ENCODE assay signal across 29 cellular contexts in genomic region chr5:143723159-143723558, GRCh38.
"Had no signal": no experiment of that assay in that cellular context is flagged by ENCODE, and none has a peak within 500 bp of the region (broad histone marks: within the 10 kb centered on the region; RNA-seq: fewer than 3 reads in every experiment).

No MANE protein-coding gene starts in this region.

- H3K9me3 ChIP-seq: suprapubic skin, testis, thoracic aorta, thyroid gland, upper lobe of right lung, vagina had no signal

- FAIRE-seq: urothelium cell line had no signal

- H3K27me3 ChIP-seq: stomach, suprapubic skin, testis, thyroid gland, tibial artery, tibial nerve, transverse colon, upper lobe of left lung, upper lobe of right lung, uterus, vagina had no signal

- H3K4me1 ChIP-seq: stomach, suprapubic skin, testis, thyroid gland, tibial artery, tibial nerve, transverse colon, upper lobe of left lung, upper lobe of right lung, uterus, vagina had no signal

- ATAC-seq: stimulated activated memory B cell treated with anti-CD40 and anti-IgM and Interleukin-4, amounts not matched to agents 10 μg/mL and 1 μg/mL and 100 μg/mL, for 72 hours; stimulated activated naive B cell treated with anti-CD40 and anti-IgM and Interleukin-4, amounts not matched to agents 10 μg/mL and 1 μg/mL and 100 μg/mL, for 72 hours; stimulated activated naive CD8-positive, alpha-beta T cell treated with anti-CD3 and anti-CD28 coated beads, Interleukin-15, amount 100 ng/mL, for 72 hours; stimulated activated naive CD8-positive, alpha-beta T cell treated with anti-CD3 and anti-CD28 coated beads, Interleukin-15, Interleukin-2, amounts not matched to agents 100 U/mL and 50 U/mL, for 24 hours; upper lobe of right lung had no signal

- H3K4me3 ChIP-seq: stomach, suprapubic skin, testis, thoracic aorta, thyroid gland, tibial artery, tibial nerve, transverse colon, upper lobe of left lung, upper lobe of right lung, uterus, vagina had no signal

- H3K36me3 ChIP-seq: stomach, suprapubic skin, thoracic aorta, thyroid gland, tibial artery, tibial nerve, transverse colon, upper lobe of left lung, upper lobe of right lung, uterus, vagina had no signal

- H3K27ac Mint-ChIP-seq: stimulated activated memory B cell treated with anti-CD40 and anti-IgM and Interleukin-4, amounts not matched to agents 10 μg/mL and 1 μg/mL and 100 μg/mL, for 72 hours; stimulated activated naive B cell treated with anti-CD40 and anti-IgM and Interleukin-4, amounts not matched to agents 10 μg/mL and 1 μg/mL and 100 μg/mL, for 72 hours; stimulated activated naive CD8-positive, alpha-beta T cell treated with anti-CD3 and anti-CD28 coated beads, Interleukin-15, amount 100 ng/mL, for 72 hours; stimulated activated naive CD8-positive, alpha-beta T cell treated with anti-CD3 and anti-CD28 coated beads, Interleukin-15, Interleukin-2, amounts not matched to agents 100 ng/mL and 50 ng/mL, for 24 hours; type B pancreatic cell had no signal

- H3K4me1 Mint-ChIP-seq: stimulated activated memory B cell treated with anti-CD40 and anti-IgM and Interleukin-4, amounts not matched to agents 10 μg/mL and 1 μg/mL and 100 μg/mL, for 72 hours; stimulated activated naive B cell treated with anti-CD40 and anti-IgM and Interleukin-4, amounts not matched to agents 10 μg/mL and 1 μg/mL and 100 μg/mL, for 72 hours; stimulated activated naive CD8-positive, alpha-beta T cell treated with anti-CD3 and anti-CD28 coated beads, Interleukin-15, amount 100 ng/mL, for 72 hours had no signal

- DNase-seq: stimulated activated CD4-positive, alpha-beta T cell treated with anti-CD3 and anti-CD28 coated beads, Interleukin-2, amount 100 ng/mL, for 24 hours; stimulated activated CD4-positive, alpha-beta T cell treated with anti-CD3 and anti-CD28 coated beads, Interleukin-2, amount 100 ng/mL, for 48 hours; stimulated activated CD4-positive, alpha-beta T cell treated with anti-CD3 and anti-CD28 coated beads, Interleukin-4, amount 100 ng/mL, for 1 hour; stimulated activated CD4-positive, alpha-beta T cell treated with anti-CD3 and anti-CD28 coated beads, Interleukin-4, amount 100 ng/mL, for 24 hours; stimulated activated CD4-positive, alpha-beta T cell treated with anti-CD3 and anti-CD28 coated beads, Interleukin-4, amount 100 ng/mL, for 4 hours; stimulated activated CD8-positive, alpha-beta memory T cell treated with anti-CD3 and anti-CD28 coated beads, Interleukin-4, amount 100 ng/mL, for 48 hours; stimulated activated naive B cell treated with anti-CD40 and anti-IgM and Interleukin-4, amounts not matched to agents 10 μg/mL and 1 μg/mL and 100 μg/mL, for 72 hours; stimulated activated naive CD4-positive, alpha-beta T cell; stimulated activated naive CD4-positive, alpha-beta T cell treated with Interleukin-2 at 50 U/mL for 16 hours; stimulated activated naive CD8-positive, alpha-beta T cell treated with anti-CD3 and anti-CD28 coated beads, Interleukin-15, amount 100 ng/mL, for 72 hours; stimulated activated naive CD8-positive, alpha-beta T cell treated with anti-CD3 and anti-CD28 coated beads, Interleukin-15, Interleukin-2, amounts not matched to agents 100 U/mL and 50 U/mL, for 24 hours; stomach; substantia nigra; testis; thyroid gland; tibial artery; transverse colon; trophoblast cell; upper lobe of left lung; upper lobe of right lung; uterus had no signal

- H3K27ac ChIP-seq: stomach, suprapubic skin, testis, thoracic aorta, thyroid gland, tibial artery, tibial nerve, transverse colon, upper lobe of left lung, upper lobe of right lung, uterus, vagina had no signal

- H3K4me3 Mint-ChIP-seq: stimulated activated memory B cell treated with anti-CD40 and anti-IgM and Interleukin-4, amounts not matched to agents 10 μg/mL and 1 μg/mL and 100 μg/mL, for 72 hours; stimulated activated naive B cell treated with anti-CD40 and anti-IgM and Interleukin-4, amounts not matched to agents 10 μg/mL and 1 μg/mL and 100 μg/mL, for 72 hours; stimulated activated naive CD8-positive, alpha-beta T cell treated with anti-CD3 and anti-CD28 coated beads, Interleukin-15, amount 100 ng/mL, for 72 hours; stimulated activated naive CD8-positive, alpha-beta T cell treated with anti-CD3 and anti-CD28 coated beads, Interleukin-15, Interleukin-2, amounts not matched to agents 100 ng/mL and 50 ng/mL, for 24 hours; type B pancreatic cell had no signal
